Comparison of ENCODE assay signal across 14 cellular contexts in the genomic region with DNA sequence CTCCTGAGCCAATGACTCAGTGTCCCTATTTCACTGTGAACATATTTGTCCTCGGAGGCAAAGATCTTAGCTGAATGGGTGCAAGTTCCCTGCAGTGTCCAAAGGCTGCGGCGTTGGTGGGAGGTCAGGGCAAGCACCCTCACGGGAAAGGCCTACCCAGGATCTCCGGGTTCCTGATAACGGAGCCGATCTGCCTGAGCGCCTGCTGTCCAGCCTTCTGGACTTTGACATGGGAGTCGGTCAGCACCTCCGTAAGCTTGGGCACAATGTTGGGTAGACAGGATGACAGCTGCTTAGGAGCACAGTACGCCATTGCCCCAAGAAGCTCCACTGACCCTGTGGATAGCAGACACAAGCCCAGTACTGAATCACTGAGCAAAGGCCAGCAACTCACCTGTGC. TPM values are rescaled to one million over a fixed set of nuclear protein-coding genes. Genes with fewer than 3 reads are reported as not detected.
DNase-seq lines count a peak whose midpoint lies in the region; ATAC-seq and TF ChIP-seq lines count a peak whose summit lies in the region.
"Had no signal": no experiment of that assay in that cellular context is flagged by ENCODE, and none has a peak within 500 bp of the region (broad histone marks: within the 10 kb centered on the region; RNA-seq: fewer than 3 reads in every experiment).

No MANE protein-coding gene starts in this region.

- POLR2A ChIA-PET in Caco-2 (lab: Charles Lee) = no interaction called here

- no peak for DNase-seq in endothelial cell (ENCODE audit: low spot score)
- DNase-seq in mucosa of descending colon = no peak
- no peak for DNase-seq in stimulated activated naive B cell treated with anti-CD40 and anti-IgM and Interleukin-4, amounts not matched to agents 10 μg/mL and 1 μg/mL and 100 μg/mL, for 72 hours
- DNase-seq in COR-L47 (lab: John Stamatoyannopoulos, UW) = no peak
- DNase-seq in inferior parietal cortex (ENCODE audit: extremely low spot score) = no peak
- DNase-seq in Caco-2 = no peak
- DNase-seq: C1 segment of cervical spinal cord; CD4-positive, alpha-beta T cell; DND-41; GDM1; GOT3; H9 had no signal

- H3K27me3 Mint-ChIP-seq in activated T-helper 17 cell treated with anti-CD3 and anti-CD28 coated beads, Interleukin-2, amount 50 U/mL, for 72 hours = no peaks in the 10 kb centered on the region
- H3K27me3 Mint-ChIP-seq in endothelial cell (ENCODE audit: unreplicated experiment) (no peaks in the 10 kb centered on the region), Caco-2 (ENCODE audit: insufficient read depth, unreplicated experiment) (no peaks in the 10 kb centered on the region)
- H3K27me3 Mint-ChIP-seq in stimulated activated naive B cell treated with anti-CD40 and anti-IgM and Interleukin-4, amounts not matched to agents 10 μg/mL and 1 μg/mL and 100 μg/mL, for 72 hours = no peaks in the 10 kb centered on the region
- H3K27me3 Mint-ChIP-seq: B cell; CD4-positive, alpha-beta T cell had no signal

- H3K4me1 ChIP-seq in mucosa of descending colon (ENCODE audit: low read depth) = no peaks in the 10 kb centered on the region
- no peaks in the 10 kb centered on the region for H3K4me1 ChIP-seq in Caco-2

- H3K36me3 ChIP-seq in mucosa of descending colon (ENCODE audit: low read depth) = peaks cover 35% of the 10 kb centered on the region
- peaks cover 3% of the 10 kb centered on the region for H3K36me3 ChIP-seq in Caco-2 (ENCODE audit: control insufficient read depth, insufficient read depth, low read length)

- intact Hi-C loops in mucosa of descending colon (cut with DNase I, micrococcal nuclease) = no loop called here
- intact Hi-C loops in Caco-2 (cut with micrococcal nuclease; ENCODE audit: unreplicated experiment) = no loop called here

- no peaks in the 10 kb centered on the region for H3K27me3 ChIP-seq in Caco-2 (replicated peaks; ENCODE audit: control insufficient read depth, insufficient read depth, low read length)

- H3K9me3 ChIP-seq in mucosa of descending colon (no peaks in the 10 kb centered on the region), Caco-2 (no peaks in the 10 kb centered on the region)

- H3K4me1 Mint-ChIP-seq in activated T-helper 17 cell treated with anti-CD3 and anti-CD28 coated beads, Interleukin-2, amount 50 U/mL, for 72 hours = no peaks in the 10 kb centered on the region
- H3K4me1 Mint-ChIP-seq in endothelial cell (ENCODE audit: unreplicated experiment) (no peaks in the 10 kb centered on the region), Caco-2 (ENCODE audit: low read depth, unreplicated experiment) (no peaks in the 10 kb centered on the region)
- no peaks in the 10 kb centered on the region for H3K4me1 Mint-ChIP-seq in stimulated activated naive B cell treated with anti-CD40 and anti-IgM and Interleukin-4, amounts not matched to agents 10 μg/mL and 1 μg/mL and 100 μg/mL, for 72 hours
- H3K4me1 Mint-ChIP-seq: B cell, H9 had no signal

- CTCF ChIA-PET in Caco-2 (lab: Charles Lee) = interaction anchor here (0.6 kb wide), 1 partner anchor 158 kb away, joined by 4 read pairs; no protein-coding TSS in a partner anchor

- no peak overlapping the region for H3K4me3 ChIP-seq in mucosa of descending colon
- no peak overlapping the region for H3K4me3 ChIP-seq in Caco-2 (ENCODE audit: low read depth, low read length)

- no peaks in the 10 kb centered on the region for H3K9me3 Mint-ChIP-seq in activated T-helper 17 cell treated with anti-CD3 and anti-CD28 coated beads, Interleukin-2, amount 50 U/mL, for 72 hours
- H3K9me3 Mint-ChIP-seq in endothelial cell (ENCODE audit: unreplicated experiment) (no peaks in the 10 kb centered on the region), Caco-2 (ENCODE audit: unreplicated experiment) (no peaks in the 10 kb centered on the region)
- no peaks in the 10 kb centered on the region for H3K9me3 Mint-ChIP-seq in stimulated activated naive B cell treated with anti-CD40 and anti-IgM and Interleukin-4, amounts not matched to agents 10 μg/mL and 1 μg/mL and 100 μg/mL, for 72 hours
- H3K9me3 Mint-ChIP-seq: CD4-positive, alpha-beta T cell; H9 had no signal

- peak overlapping the region; percentile 33 for H3K27ac Mint-ChIP-seq in activated T-helper 17 cell treated with anti-CD3 and anti-CD28 coated beads, Interleukin-2, amount 50 U/mL, for 72 hours
- H3K27ac Mint-ChIP-seq in endothelial cell (ENCODE audit: unreplicated experiment) (no peak overlapping the region), Caco-2 (ENCODE audit: unreplicated experiment) (no peak overlapping the region)
- H3K27ac Mint-ChIP-seq in stimulated activated naive B cell treated with anti-CD40 and anti-IgM and Interleukin-4, amounts not matched to agents 10 μg/mL and 1 μg/mL and 100 μg/mL, for 72 hours = peak overlapping the region; percentile 20
- H3K27ac Mint-ChIP-seq: B cell; CD4-positive, alpha-beta T cell; H9 had no signal

- H3K36me3 Mint-ChIP-seq in activated T-helper 17 cell treated with anti-CD3 and anti-CD28 coated beads, Interleukin-2, amount 50 U/mL, for 72 hours (ENCODE audit: low read depth) = peaks cover 93% of the 10 kb centered on the region
- H3K36me3 Mint-ChIP-seq in endothelial cell (ENCODE audit: low read depth, unreplicated experiment) = peaks cover 23% of the 10 kb centered on the region
- peaks cover 37 to 49% of the 10 kb centered on the region in 2 donors for H3K36me3 Mint-ChIP-seq in stimulated activated naive B cell treated with anti-CD40 and anti-IgM and Interleukin-4, amounts not matched to agents 10 μg/mL and 1 μg/mL and 100 μg/mL, for 72 hours
- peaks cover 74% of the 10 kb centered on the region for H3K36me3 Mint-ChIP-seq in Caco-2 (ENCODE audit: insufficient read depth, unreplicated experiment)

- ATAC-seq in activated T-helper 17 cell treated with anti-CD3 and anti-CD28 coated beads, Interleukin-2, amount 50 U/mL, for 72 hours (replicated peaks) = no peak
- ATAC-seq in mucosa of descending colon = peak; percentile 30
- ATAC-seq in stimulated activated naive B cell treated with anti-CD40 and anti-IgM and Interleukin-4, amounts not matched to agents 10 μg/mL and 1 μg/mL and 100 μg/mL, for 72 hours (replicated peaks) = no peak

- no TSS peak for BruUV-seq in Caco-2 (replicated peaks; lab: Mats Ljungman, UMichigan)

- H3K4me3 Mint-ChIP-seq in activated T-helper 17 cell treated with anti-CD3 and anti-CD28 coated beads, Interleukin-2, amount 50 U/mL, for 72 hours = no peak overlapping the region
- peak overlapping the region; percentile 77 for H3K4me3 Mint-ChIP-seq in endothelial cell (ENCODE audit: unreplicated experiment)
- no peak overlapping the region for H3K4me3 Mint-ChIP-seq in stimulated activated naive B cell treated with anti-CD40 and anti-IgM and Interleukin-4, amounts not matched to agents 10 μg/mL and 1 μg/mL and 100 μg/mL, for 72 hours
- H3K4me3 Mint-ChIP-seq in Caco-2 (ENCODE audit: unreplicated experiment) = no peak overlapping the region
- H3K4me3 Mint-ChIP-seq: B cell; CD4-positive, alpha-beta T cell; H9 had no signal

- no peak for TF ChIP-seq CTCF in endothelial cell (IDR thresholded peaks at IDR 0.05; ENCODE audit: unreplicated experiment)
- TF ChIP-seq CTCF in mucosa of descending colon (IDR thresholded peaks at IDR 0.05) = no peak
- TF ChIP-seq CTCF in Caco-2 (IDR thresholded peaks at IDR 0.05; ENCODE audit: insufficient read depth in 1 of 2, low read depth in 1 of 2, low read length in 1 of 2, severe bottlenecking in 1 of 2, unreplicated experiment in 1 of 2) = no peak

RNA-seq across cellular contexts. Expression of gene RAB35, which starts 31.5 kb away (rescaled TPM):
- total RNA-seq in activated T-helper 17 cell treated with anti-CD3 and anti-CD28 coated beads, Interleukin-2, amount 50 U/mL, for 72 hours = 10 to 100 TPM; 43.8 to 76.4 TPM
- total RNA-seq in endothelial cell (ENCODE audit: unreplicated experiment) (76.4 TPM), mucosa of descending colon (10 to 100 TPM; 50.1 to 56.5 (median 51.3) TPM), Caco-2 (2022) (65.1 and 72.0 TPM in 2 replicates)

RNA-seq across cellular contexts. Expression of gene GCN1, which starts 46.5 kb away (rescaled TPM):
- total RNA-seq in activated T-helper 17 cell treated with anti-CD3 and anti-CD28 coated beads, Interleukin-2, amount 50 U/mL, for 72 hours = 100 to 1,000 TPM in 1 of 2 donors, 10 to 100 TPM in 1; 94.4 to 177 TPM
- total RNA-seq in endothelial cell (ENCODE audit: unreplicated experiment) (54.0 TPM), mucosa of descending colon (100 to 1,000 TPM in 1 of 3 donors, 10 to 100 TPM in 2; 74.6 to 108 (median 76.7) TPM), Caco-2 (2022) (154 and 171 TPM in 2 replicates)

RNA-seq across cellular contexts. Expression of gene RPLP0, which starts 52.9 kb away (rescaled TPM):
- 1,000 to 10,000 TPM; 3,687 to 4,380 TPM for total RNA-seq in activated T-helper 17 cell treated with anti-CD3 and anti-CD28 coated beads, Interleukin-2, amount 50 U/mL, for 72 hours
- total RNA-seq in endothelial cell (ENCODE audit: unreplicated experiment) = 2,318 TPM
- total RNA-seq in mucosa of descending colon = 1,000 to 10,000 TPM; 1,175 to 1,810 (median 1,602) TPM
- 2,379 and 2,383 TPM in 2 replicates for total RNA-seq in Caco-2 (2022)

Comparison
In these comparisons a context has a peak if more than half of its experiments do, and no peak if none do; other contexts are left out.
1. H3K27ac Mint-ChIP-seq: peak in activated T-helper 17 cell treated with anti-CD3 and anti-CD28 coated beads, Interleukin-2, amount 50 U/mL, for 72 hours (single experiment) and stimulated activated naive B cell treated with anti-CD40 and anti-IgM and Interleukin-4, amounts not matched to agents 10 μg/mL and 1 μg/mL and 100 μg/mL, for 72 hours (single experiment); none in endothelial cell (single experiment) and Caco-2 (single experiment).